In genomic region chr13:20053891-20054290, GRCh38 we compare ENCODE assay signal across 1 cellular context.
TF ChIP-seq lines count a peak whose summit lies in the region.

No MANE protein-coding gene starts in this region.

TF ChIP-seq in HepG2, 621 proteins besides CTCF, POLR2A, EP300 and RAD21 (continued from another document):
- no peak for TF ChIP-seq ZBTB4 (CRISPR knock-in tag; IDR thresholded peaks at IDR 0.05; ENCODE audit: borderline replicate concordance)
- no peak for TF ChIP-seq STAT6 (CRISPR knock-in tag; IDR thresholded peaks at IDR 0.05; ENCODE audit: borderline replicate concordance)
- no peak for TF ChIP-seq ZFP91 (CRISPR knock-in tag; IDR thresholded peaks at IDR 0.05; ENCODE audit: borderline replicate concordance)
- TF ChIP-seq ZFP90 (CRISPR knock-in tag; IDR thresholded peaks at IDR 0.05; ENCODE audit: borderline replicate concordance): no peak
- no peak for TF ChIP-seq ZNF605 (CRISPR knock-in tag; IDR thresholded peaks at IDR 0.05)
- no peak for TF ChIP-seq ZNF513 (CRISPR knock-in tag; conservative IDR thresholded peaks at IDR 0.05)
- no peak for TF ChIP-seq NBN (conservative IDR thresholded peaks at IDR 0.05)
- no peak for TF ChIP-seq RFX5 (IDR thresholded peaks at IDR 0.05; ENCODE audit: low read depth, low read length)
- TF ChIP-seq ZNF784 (CRISPR knock-in tag; IDR thresholded peaks at IDR 0.05; ENCODE audit: borderline replicate concordance): no peak
- TF ChIP-seq ZNF281 (CRISPR knock-in tag; IDR thresholded peaks at IDR 0.05; ENCODE audit: borderline replicate concordance): no peak
- no peak for TF ChIP-seq NFE2L1 (CRISPR knock-in tag; IDR thresholded peaks at IDR 0.05; ENCODE audit: borderline replicate concordance)
